ENCODE assay signal across 8 cellular contexts in genomic region chr17:18224428-18225120, GRCh38. TPM values are rescaled to one million over a fixed set of nuclear protein-coding genes. Genes with fewer than 3 reads are reported as not detected.
DNase-seq lines count a peak whose midpoint lies in the region; ATAC-seq and TF ChIP-seq lines count a peak whose summit lies in the region.

No MANE protein-coding gene starts in this region.

- H3K36me3 ChIP-seq in lower lobe of right lung, result no peaks in the 10 kb centered on the region
- H3K36me3 ChIP-seq in aorta (ENCODE audit: control insufficient read depth in 1 of 2, insufficient read depth in 2 of 2, low read length in 1 of 2), result no peaks in the 10 kb centered on the region

- H3K27me3 ChIP-seq in lower lobe of right lung (ENCODE audit: low read depth), result no peaks in the 10 kb centered on the region
- H3K27me3 ChIP-seq in aorta (ENCODE audit: control insufficient read depth in 1 of 2, insufficient read depth in 2 of 2, low read length in 1 of 2), result no peaks in the 10 kb centered on the region

- 50% methylated on average over 21 of the region's 21 CpGs for WGBS in aorta, 2 donors

- intact Hi-C loops in Right ventricle myocardium inferior (cut with DNase I) (loop anchor here (5.0 kb wide), 1 partner anchor 93 kb away; the partner anchor contains the start of gene SMCR8), cardiac septum (cut with DNase I) (loop anchor here (2.0 kb wide), 2 partner anchors 36 to 90 kb away; partner anchors contain the start of genes MIEF2, SMCR8 and TOP3A), lower lobe of right lung (cut with DNase I) (no loop called here), aorta (cut with DNase I) (no loop called here)

- peaks cover 12% of the 10 kb centered on the region for H3K4me1 ChIP-seq in lower lobe of right lung
- no peaks in the 10 kb centered on the region for H3K4me1 ChIP-seq in aorta (ENCODE audit: control insufficient read depth in 1 of 2, insufficient read depth in 2 of 2, low read length in 2 of 2)

- DNase-seq in Right ventricle myocardium inferior (ENCODE audit: missing footprints) (peak; percentile 63), cardiac septum (ENCODE audit: low spot score) (no peak), cardiac fibroblast (ENCODE audit: low read depth in 2 of 2) (peak; percentile 51 to 74), lower lobe of right lung (no peak), aorta (no peak), HuH-7 (ENCODE audit: low spot score) (no peak), GDM1 (lab: John Stamatoyannopoulos, UW) (no peak)

- H3K27ac ChIP-seq in lower lobe of right lung, result peak overlapping the region; percentile 53
- no peak overlapping the region for H3K27ac ChIP-seq in aorta (ENCODE audit: low read depth in 1 of 2, low read length in 2 of 2)

- H3K9me3 ChIP-seq in lower lobe of right lung (no peaks in the 10 kb centered on the region), aorta (ENCODE audit: control insufficient read depth, low read length) (no peaks in the 10 kb centered on the region)

- peak overlapping the region in 1 of 2 donors; percentile 42 for H3K4me3 ChIP-seq in cardiac fibroblast (replicated peaks in 1 of 2; ENCODE audit: low read depth in 2 of 2, low read length in 2 of 2)
- H3K4me3 ChIP-seq in lower lobe of right lung, result peak overlapping the region; percentile 46
- H3K4me3 ChIP-seq in aorta (ENCODE audit: low read length in 2 of 2), result no peak overlapping the region

- TF ChIP-seq CTCF in cardiac fibroblast (IDR thresholded peaks at IDR 0.05; ENCODE audit: low read depth, low read length) (no peak), lower lobe of right lung (IDR thresholded peaks at IDR 0.05) (no peak)

- ATAC-seq in Right ventricle myocardium inferior, result peak; percentile 64
- no peak for ATAC-seq in lower lobe of right lung
- peak; percentile 35 for ATAC-seq in aorta (ENCODE audit: low FRiP score)
- no peak for ATAC-seq in GM18517 (IDR thresholded peaks at IDR 0.05; ENCODE audit: unreplicated experiment)

RNA-seq across cellular contexts. Expression of gene LLGL1, which starts 0.9 kb away (rescaled TPM):
- 8.4 TPM for total RNA-seq in Right ventricle myocardium inferior
- total RNA-seq in cardiac septum, result 9.6 TPM
- total RNA-seq in lower lobe of right lung, result 12.0 TPM
- 10 to 100 TPM; 14.1 to 18.9 TPM for total RNA-seq in aorta
- 10 to 100 TPM in 1 of 2 donors, 1 to 10 TPM in 1; 4.0 to 12.7 TPM for polyA plus RNA-seq in aorta

RNA-seq across cellular contexts. Expression of gene FLII, which starts 34.0 kb away (rescaled TPM):
- total RNA-seq in Right ventricle myocardium inferior, result 299 TPM
- 294 TPM for total RNA-seq in cardiac septum
- 327 TPM for total RNA-seq in lower lobe of right lung
- 100 to 1,000 TPM; 250 to 299 TPM for total RNA-seq in aorta
- 100 to 1,000 TPM in 1 of 2 donors, 10 to 100 TPM in 1; 87.5 to 355 TPM for polyA plus RNA-seq in aorta

RNA-seq across cellular contexts. Expression of gene MIEF2, which starts 35.9 kb away (rescaled TPM):
- 31.3 TPM for total RNA-seq in Right ventricle myocardium inferior
- total RNA-seq in cardiac septum, result 28.0 TPM
- total RNA-seq in lower lobe of right lung, result 9.5 TPM
- 10 to 100 TPM; 11.1 to 13.1 TPM for total RNA-seq in aorta
- polyA plus RNA-seq in aorta, result 1 to 10 TPM; 2.4 to 7.5 TPM

RNA-seq across cellular contexts. Expression of gene ALKBH5, which starts 40.9 kb away (rescaled TPM):
- 183 TPM for total RNA-seq in Right ventricle myocardium inferior
- 168 TPM for total RNA-seq in cardiac septum
- total RNA-seq in lower lobe of right lung, result 100 TPM
- total RNA-seq in aorta, result 100 to 1,000 TPM in 1 of 2 donors, 10 to 100 TPM in 1; 91.5 to 114 TPM
- polyA plus RNA-seq in aorta, result 10 to 100 TPM; 33.0 to 40.4 TPM

Comparison
In these comparisons a context has a peak if more than half of its experiments do, and no peak if none do; other contexts are left out.
1. DNase-seq: peak in Right ventricle myocardium inferior (single experiment) and cardiac fibroblast (2 of 2); none in cardiac septum (single experiment), lower lobe of right lung (single experiment), aorta (0 of 2), HuH-7 (single experiment) and GDM1 (single experiment).
2. ATAC-seq: peak in Right ventricle myocardium inferior (single experiment) and aorta (single experiment); none in lower lobe of right lung (0 of 2) and GM18517 (single experiment).
3. intact Hi-C loops: an anchor here in Right ventricle myocardium inferior (5.0 kb wide) and cardiac septum (2.0 kb wide); none called in lower lobe of right lung and aorta.